8 cellular contexts compared by ENCODE assay signal in the genomic region with DNA sequence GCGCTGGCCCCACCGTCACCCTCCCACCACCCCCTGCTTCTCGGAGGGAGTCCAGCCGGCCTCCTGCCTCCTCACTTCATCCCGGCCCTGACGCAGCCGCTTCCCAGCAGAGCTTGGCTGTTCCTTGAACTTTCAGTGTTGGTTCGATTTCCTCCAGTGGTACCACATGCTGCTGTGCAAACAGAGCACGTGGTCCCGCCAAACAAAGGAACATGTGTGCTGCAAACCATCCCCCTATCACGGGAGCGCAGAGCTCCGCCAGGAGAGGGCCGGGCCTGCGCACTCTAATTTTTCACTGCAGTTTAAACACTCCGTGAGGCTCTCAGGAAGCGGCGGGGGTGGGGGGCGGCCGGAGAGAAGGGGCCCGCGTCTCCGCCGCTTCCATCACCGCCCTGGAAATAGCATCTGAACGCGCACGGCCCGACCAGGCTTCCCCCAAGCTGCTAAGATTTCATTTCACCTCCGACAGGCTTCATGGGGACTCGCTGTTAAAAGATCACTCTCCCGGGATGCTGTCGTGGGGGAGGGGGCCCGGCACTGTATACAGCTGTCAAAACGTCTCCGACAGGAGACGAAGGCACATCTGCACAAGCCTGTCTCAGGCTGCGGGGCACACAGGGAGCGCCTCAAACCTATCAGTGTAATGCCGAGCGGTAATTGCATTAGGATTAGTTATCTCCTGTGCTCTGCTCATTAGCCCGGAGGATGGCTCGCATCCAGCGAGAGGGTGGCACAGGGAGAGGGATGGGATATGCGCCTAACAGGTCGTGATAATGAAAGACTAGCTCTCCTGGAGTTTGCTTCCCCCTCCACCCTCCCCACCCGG.
DNase-seq lines count a peak whose midpoint lies in the region; ATAC-seq and TF ChIP-seq lines count a peak whose summit lies in the region.

No MANE protein-coding gene starts in this region.

- H3K9me3 ChIP-seq in mucosa of rectum (ENCODE audit: control insufficient read depth in 2 of 2, low read length in 2 of 2) (no peaks in the 10 kb centered on the region), MG63 (no peaks in the 10 kb centered on the region)

- peaks cover 0 to 5% of the 10 kb centered on the region in 2 donors for H3K27me3 ChIP-seq in mucosa of rectum (ENCODE audit: control insufficient read depth in 2 of 2, insufficient read depth in 2 of 2, low read length in 2 of 2)
- H3K27me3 ChIP-seq in MG63 = no peaks in the 10 kb centered on the region

- TF ChIP-seq CTCF in fibroblast of the aortic adventitia (IDR thresholded peaks at IDR 0.05; ENCODE audit: insufficient read depth, low read length) = peak; percentile 20

- H3K4me3 ChIP-seq in fibroblast of the aortic adventitia (ENCODE audit: low read depth, low read length) = peak overlapping the region; percentile 50
- H3K4me3 ChIP-seq in mucosa of rectum (ENCODE audit: low read length in 2 of 2) = peak overlapping the region; percentile 45 to 58
- no peak overlapping the region for H3K4me3 ChIP-seq in MG63

- no peak for ATAC-seq in GM21737 (IDR thresholded peaks at IDR 0.05; ENCODE audit: unreplicated experiment)

- H3K4me1 ChIP-seq in mucosa of rectum (ENCODE audit: control insufficient read depth in 2 of 2, insufficient read depth in 2 of 2, low read length in 2 of 2) = no peaks in the 10 kb centered on the region

- peak overlapping the region in 1 of 2 donors; percentile 31 for H3K9ac ChIP-seq in mucosa of rectum (ENCODE audit: low read depth in 1 of 2, low read length in 2 of 2)

- DNase-seq in HS-5 (ENCODE audit: low read depth) (peak; percentile 15), RPMI7951 (ENCODE audit: low read depth) (peak; percentile 81), fibroblast of the aortic adventitia (ENCODE audit: low read depth) (peak; percentile 95), ureter (ENCODE audit: low spot score) (peak; percentile 89), MG63 (no peak), OCI-M1 (lab: John Stamatoyannopoulos, UW) (no peak)

- H3K27ac ChIP-seq in mucosa of rectum (ENCODE audit: low read depth in 2 of 2, low read length in 2 of 2) = peak overlapping the region in 1 of 2 donors; percentile 69

- H3K36me3 ChIP-seq in mucosa of rectum (ENCODE audit: control insufficient read depth in 2 of 2, insufficient read depth in 2 of 2, low read length in 2 of 2) = no peaks in the 10 kb centered on the region
- no peaks in the 10 kb centered on the region for H3K36me3 ChIP-seq in MG63

Comparison
In these comparisons a context has a peak if more than half of its experiments do, and no peak if none do; other contexts are left out.
1. DNase-seq: peak in HS-5 (single experiment), RPMI7951 (single experiment), fibroblast of the aortic adventitia (single experiment) and ureter (single experiment); none in MG63 (single experiment) and OCI-M1 (single experiment).